8 cellular contexts compared by ENCODE assay signal in the genomic region with DNA sequence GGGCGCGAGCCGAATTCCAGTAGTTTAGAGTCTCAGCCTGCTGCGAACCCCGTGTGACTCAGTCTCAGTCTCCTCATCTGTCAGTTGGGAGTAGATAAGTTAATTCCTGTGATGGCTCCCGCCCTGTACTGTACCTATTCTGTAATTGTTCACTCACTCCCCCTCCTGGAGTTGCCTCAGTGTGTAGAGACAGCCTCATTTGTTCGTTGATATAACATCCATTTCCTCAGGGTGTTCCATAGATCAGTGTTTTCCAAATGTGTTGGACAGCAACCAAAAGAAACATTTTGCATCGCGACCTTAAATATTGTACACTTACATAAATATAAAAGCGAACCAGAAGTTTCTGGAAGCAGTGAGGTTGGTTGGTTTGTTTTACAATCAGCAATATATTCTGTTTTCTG.
A peak's percentile ranks its signal among the peaks of the same experiment; 100 is the strongest.
DNase-seq lines count a peak whose midpoint lies in the region; ATAC-seq, FAIRE-seq and TF ChIP-seq lines count a peak whose summit lies in the region.

No MANE protein-coding gene starts in this region.

- TF ChIP-seq CTCF in D721Med (IDR thresholded peaks at IDR 0.05; ENCODE audit: insufficient read depth, missing control alignments): no peak

- peak; percentile 20 for DNase-seq in D721Med (ENCODE audit: insufficient read length, low spot score)
- DNase-seq in caudate nucleus (lab: John Stamatoyannopoulos, UW): peak in 12 of 61 donors; percentile 47 to 93 (median 72)
- DNase-seq in NCI-H2227 (lab: John Stamatoyannopoulos, UW; ENCODE audit: unreplicated experiment): no peak

- H3K9me3 ChIP-seq in HUES48 (ENCODE audit: control insufficient read depth, insufficient read depth, low read length): no peaks in the 10 kb centered on the region
- no peaks in the 10 kb centered on the region for H3K9me3 ChIP-seq in muscle layer of colon (ENCODE audit: low read length)

- H3K4me1 ChIP-seq in HUES48 (ENCODE audit: control insufficient read depth, insufficient read depth, low read length) (no peaks in the 10 kb centered on the region), muscle layer of colon (ENCODE audit: insufficient read depth, low read length) (peaks cover 28% of the 10 kb centered on the region)

- H3K27ac ChIP-seq in HUES48 (ENCODE audit: low read depth, low read length): peak overlapping the region; percentile 96
- peak overlapping the region; percentile 100 for H3K27ac ChIP-seq in caudate nucleus (ENCODE audit: low read depth, low read length)
- H3K27ac ChIP-seq in muscle layer of colon (ENCODE audit: low read depth, low read length): peak overlapping the region; percentile 87

- H3K9ac ChIP-seq in HUES48 (ENCODE audit: low read depth, low read length): peak overlapping the region; percentile 81
- peak overlapping the region; percentile 91 for H3K9ac ChIP-seq in muscle layer of colon (ENCODE audit: low read length)

- H3K27me3 ChIP-seq in HUES48 (ENCODE audit: control insufficient read depth, insufficient read depth, low read length): no peaks in the 10 kb centered on the region
- no peaks in the 10 kb centered on the region for H3K27me3 ChIP-seq in muscle layer of colon (ENCODE audit: control insufficient read depth in 1 of 2, insufficient read depth in 2 of 2, low read length in 2 of 2)

- H3K4me3 ChIP-seq in HUES48 (ENCODE audit: low read depth, low read length) (peak overlapping the region; percentile 95), muscle layer of colon (ENCODE audit: low read depth in 1 of 2, low read length in 2 of 2) (peak overlapping the region; percentile 92)

- no peak for FAIRE-seq in D721Med (lab: Jason Lieb, UNC)

- ATAC-seq in GM21367 (IDR thresholded peaks at IDR 0.05; ENCODE audit: unreplicated experiment) (no peak), GM18520 (IDR thresholded peaks at IDR 0.05; ENCODE audit: unreplicated experiment) (no peak), GM18909 (IDR thresholded peaks at IDR 0.05; ENCODE audit: poor library complexity, unreplicated experiment) (no peak)

- H3K36me3 ChIP-seq in HUES48 (ENCODE audit: control insufficient read depth, insufficient read depth, low read length) (peaks cover 33% of the 10 kb centered on the region), muscle layer of colon (ENCODE audit: insufficient read depth, low read length) (peaks cover 21% of the 10 kb centered on the region)
